ENCODE assay signal across 8 cellular contexts in the genomic region with DNA sequence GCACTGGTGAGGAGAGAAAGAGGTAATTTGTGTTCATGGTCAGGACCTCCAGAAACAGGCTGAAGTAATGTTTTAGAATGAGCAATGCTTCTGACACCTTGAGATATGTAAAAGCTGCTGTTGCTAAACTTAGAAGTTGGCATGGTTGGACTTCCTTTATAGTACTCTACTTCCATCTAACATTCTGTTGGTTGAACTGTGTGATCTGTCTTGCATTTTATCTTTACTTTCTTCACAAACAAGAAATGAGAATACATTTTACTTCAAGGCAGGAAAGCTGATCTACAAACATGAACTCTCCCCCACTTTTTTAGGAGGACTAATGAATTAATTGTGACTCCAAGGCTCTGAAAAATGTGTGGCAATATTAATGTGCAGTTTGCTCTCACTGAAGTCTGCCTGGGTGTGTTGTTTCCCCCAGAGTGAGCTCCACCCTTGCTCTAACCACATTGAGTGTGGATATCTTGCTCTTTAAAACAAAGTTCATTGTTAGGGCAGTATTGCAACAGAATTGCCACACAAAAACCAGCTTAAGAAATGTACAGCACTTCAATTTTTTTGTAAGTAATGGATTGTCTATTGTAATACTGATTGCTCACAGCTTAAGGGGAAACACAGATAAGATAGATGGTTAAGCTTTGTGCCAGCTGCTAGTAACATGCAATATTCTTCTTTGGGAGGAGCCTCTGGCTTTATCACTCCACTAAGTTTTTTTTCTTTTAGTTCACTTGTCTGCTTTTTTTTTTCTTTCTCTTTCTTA.
A peak's percentile ranks its signal among the peaks of the same experiment; 100 is the strongest.
DNase-seq lines count a peak whose midpoint lies in the region; ATAC-seq and TF ChIP-seq lines count a peak whose summit lies in the region.

No MANE protein-coding gene starts in this region.

- peak overlapping the region; percentile 79 for H3K4me2 ChIP-seq in SU-DHL-6 (ENCODE audit: low read depth, low read length, poor library complexity, severe bottlenecking)

- TF ChIP-seq CTCF in SU-DHL-6 (IDR thresholded peaks at IDR 0.05; ENCODE audit: insufficient read depth, low read length, poor library complexity, severe bottlenecking) (no peak), neutrophil (IDR thresholded peaks at IDR 0.05) (no peak)

- no peaks in the 10 kb centered on the region for H3K9me2 ChIP-seq in SU-DHL-6 (replicated peaks; ENCODE audit: insufficient read depth, low read length)

- DNase-seq in CD8-positive, alpha-beta memory T cell: peak in 3 of 5 donors; percentile 49 to 59 (median 58)
- DNase-seq in DMS 273 (lab: John Stamatoyannopoulos, UW; ENCODE audit: unreplicated experiment) (no peak), NCI-H2227 treated with DMSO at 0.1 percent for 48 hours (lab: John Stamatoyannopoulos, UW) (no peak)

- H3K36me3 ChIP-seq in CD8-positive, alpha-beta memory T cell (ENCODE audit: insufficient read depth, low read length): no peaks in the 10 kb centered on the region
- H3K36me3 ChIP-seq in SU-DHL-6 (ENCODE audit: low read length) (no peaks in the 10 kb centered on the region), neutrophil (no peaks in the 10 kb centered on the region)

- H3K27me3 Mint-ChIP-seq in CD8-positive, alpha-beta memory T cell: no peaks in the 10 kb centered on the region

- H3K4me1 ChIP-seq in CD8-positive, alpha-beta memory T cell (ENCODE audit: insufficient read depth, low read length): peaks cover 93% of the 10 kb centered on the region
- H3K4me1 ChIP-seq in neutrophil (ENCODE audit: control insufficient read depth in 1 of 2, insufficient read depth in 1 of 2, low read depth in 1 of 2, low read length in 1 of 2): peaks cover 93 to 95% of the 10 kb centered on the region in 2 experiments

- no peaks in the 10 kb centered on the region for H3K9me3 ChIP-seq in CD8-positive, alpha-beta memory T cell (ENCODE audit: low read length)
- no peaks in the 10 kb centered on the region for H3K9me3 ChIP-seq in SU-DHL-6 (ENCODE audit: insufficient read depth, low read length)
- no peaks in the 10 kb centered on the region for H3K9me3 ChIP-seq in neutrophil

- H3K4me3 Mint-ChIP-seq in CD8-positive, alpha-beta memory T cell: peak overlapping the region; percentile 77 to 87 (median 86)

- CTCF ChIA-PET in CD8-positive, alpha-beta memory T cell (lab: Charles Lee): interaction anchor here (0.6 to 3.0 kb wide), 11 partner anchors 9 to 193 kb away, joined by 3 to 9 read pairs (median 4); partner anchors contain the start of gene ADD3

- H3K27me3 ChIP-seq in CD8-positive, alpha-beta memory T cell (ENCODE audit: insufficient read depth, low read length, poor library complexity, severe bottlenecking): no peaks in the 10 kb centered on the region
- H3K27me3 ChIP-seq in SU-DHL-6 (ENCODE audit: low read length) (no peaks in the 10 kb centered on the region), neutrophil (no peaks in the 10 kb centered on the region)

- no peak overlapping the region for H2AFZ ChIP-seq in SU-DHL-6 (ENCODE audit: low read depth, low read length, severe bottlenecking)

- peaks cover 0 to 3% (median 3%) of the 10 kb centered on the region in 3 donors for H3K36me3 Mint-ChIP-seq in CD8-positive, alpha-beta memory T cell

- peaks cover 33% of the 10 kb centered on the region for H3F3A ChIP-seq in SU-DHL-6 (ENCODE audit: insufficient read depth)

- POLR2A ChIA-PET in CD8-positive, alpha-beta memory T cell (lab: Charles Lee): interaction anchor here (0.9 to 1.8 kb wide), 6 partner anchors 9 to 68 kb away, joined by 3 to 18 read pairs (median 6); partner anchors contain the start of gene ADD3

- peak overlapping the region; percentile 43 for H3K9ac ChIP-seq in SU-DHL-6 (ENCODE audit: low read length)

- ATAC-seq in GM19452 (IDR thresholded peaks at IDR 0.05; ENCODE audit: unreplicated experiment) (peak; percentile 65), HG03457 (IDR thresholded peaks at IDR 0.05; ENCODE audit: unreplicated experiment) (peak; percentile 54), esophagus mucosa (peak; percentile 97)

- peaks cover 85 to 96% (median 94%) of the 10 kb centered on the region in 3 donors for H3K4me1 Mint-ChIP-seq in CD8-positive, alpha-beta memory T cell

- no peaks in the 10 kb centered on the region for H4K20me1 ChIP-seq in SU-DHL-6 (ENCODE audit: low read depth, low read length)

- peak overlapping the region; percentile 45 for H3K4me3 ChIP-seq in CD8-positive, alpha-beta memory T cell (ENCODE audit: low read length)
- H3K4me3 ChIP-seq in SU-DHL-6 (ENCODE audit: insufficient read depth, low read length, poor library complexity, severe bottlenecking): peak overlapping the region; percentile 37
- peak overlapping the region; percentile 40 to 45 for H3K4me3 ChIP-seq in neutrophil (ENCODE audit: low read depth in 1 of 2, low read length in 1 of 2)

- no peaks in the 10 kb centered on the region for H3K9me3 Mint-ChIP-seq in CD8-positive, alpha-beta memory T cell

- peak overlapping the region; percentile 47 for H3K27ac ChIP-seq in CD8-positive, alpha-beta memory T cell (ENCODE audit: low read depth, low read length)
- H3K27ac ChIP-seq in SU-DHL-6 (ENCODE audit: low read depth, low read length): peak overlapping the region; percentile 87
- H3K27ac ChIP-seq in neutrophil: peak overlapping the region; percentile 92

- peak overlapping the region; percentile 71 to 92 (median 86) for H3K27ac Mint-ChIP-seq in CD8-positive, alpha-beta memory T cell

- H3K79me2 ChIP-seq in SU-DHL-6 (ENCODE audit: insufficient read depth, low read length): peaks cover 95% of the 10 kb centered on the region

Comparison
In these comparisons a context has a peak if more than half of its experiments do, and no peak if none do; other contexts are left out.
1. DNase-seq: peak in CD8-positive, alpha-beta memory T cell (3 of 5); none in DMS 273 (single experiment) and NCI-H2227 treated with DMSO at 0.1 percent for 48 hours (single experiment).
2. Peak in every context shown above with its lines, with median percentiles within 50 percentile points of each other: H3K27ac ChIP-seq, H3K4me3 ChIP-seq and ATAC-seq.